Comparison of ENCODE assay signal across 8 cellular contexts in the genomic region with DNA sequence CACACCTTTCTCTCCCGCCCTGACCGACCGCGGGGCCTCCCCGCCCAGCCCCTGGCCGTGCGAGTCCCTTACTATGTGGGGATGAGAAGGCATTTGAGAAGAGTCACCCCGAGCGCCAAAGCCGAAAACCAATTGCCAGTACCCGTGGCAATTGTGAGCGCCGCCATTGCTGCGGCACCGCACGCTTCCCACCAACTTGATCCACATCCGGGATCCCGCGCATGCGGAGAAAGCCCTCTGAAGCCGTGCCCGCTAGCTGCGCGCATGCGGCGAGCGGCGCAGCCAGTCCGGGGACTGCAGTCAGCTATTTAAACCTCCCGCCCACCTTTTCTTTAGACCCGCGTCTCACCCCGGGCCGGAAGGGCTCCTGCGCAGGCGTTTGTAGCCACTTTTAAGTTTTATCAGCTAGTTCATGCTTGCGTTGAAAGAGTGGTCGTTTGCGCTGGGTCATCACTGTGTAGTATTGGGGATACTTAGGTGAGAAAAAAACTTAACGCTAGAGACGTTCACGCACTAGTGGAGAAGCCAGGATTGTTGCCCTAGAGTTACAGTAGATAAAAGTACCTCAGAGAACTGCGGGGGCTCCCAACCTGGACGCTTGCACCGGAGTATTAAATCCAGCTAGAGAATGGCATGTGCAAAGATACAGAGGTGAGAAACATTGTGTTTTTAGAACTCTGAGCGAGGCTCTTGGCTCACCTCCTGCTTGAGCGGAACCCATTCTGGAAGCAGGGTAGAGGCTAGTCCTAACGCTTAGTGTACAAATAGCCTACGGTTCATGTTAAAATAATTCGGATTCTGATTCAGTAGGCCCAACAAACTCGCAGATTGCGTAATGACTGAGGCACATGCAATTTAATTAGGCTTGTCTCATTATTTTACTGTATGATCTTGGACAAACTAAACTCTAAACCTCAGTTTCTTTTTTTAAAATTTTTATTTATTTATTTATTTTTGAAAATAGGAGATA. TPM values are rescaled to one million over a fixed set of nuclear protein-coding genes. Genes with fewer than 3 reads are reported as not detected.
A peak's percentile ranks its signal among the peaks of the same experiment; 100 is the strongest.
DNase-seq lines count a peak whose midpoint lies in the region; ATAC-seq, FAIRE-seq and TF ChIP-seq lines count a peak whose summit lies in the region.

A gene (minus strand): TSS at position 205 of the 970 bp plus-strand sequence. CDS start 38 bp downstream, at position 167.

- peak; percentile 85 for ATAC-seq in GM19043 (IDR thresholded peaks at IDR 0.05; ENCODE audit: low read depth, unreplicated experiment)
- ATAC-seq in HG03378 (IDR thresholded peaks at IDR 0.05; ENCODE audit: unreplicated experiment): peak; percentile 89

- TF ChIP-seq CTCF in AG10803 (conservative IDR thresholded peaks at IDR 0.05; ENCODE audit: low read length) (no peak), kidney (IDR thresholded peaks at IDR 0.05; ENCODE audit: borderline replicate concordance, extremely low read depth, insufficient read depth) (no peak)

- peak within 1 kb of the TSS in 1 of 2 donors; percentile 23 for H3K27ac ChIP-seq in kidney (ENCODE audit: low read depth in 2 of 2, low read length in 2 of 2)

- intact Hi-C loops in kidney (cut with DNase I): no loop called here

- no peaks in the 10 kb centered on the region for H3K36me3 ChIP-seq in kidney (ENCODE audit: control insufficient read depth in 1 of 2, insufficient read depth in 2 of 2, low read length in 2 of 2)

- H3K4me3 ChIP-seq in AG10803 (ENCODE audit: low read length) (peak within 1 kb of the TSS; percentile 94), kidney (ENCODE audit: low read length in 2 of 2) (peak within 1 kb of the TSS; percentile 70 to 95)

- FAIRE-seq in kidney (lab: Jason Lieb, UNC): no peak

- no peaks in the 10 kb centered on the region for H3K9me3 ChIP-seq in kidney (ENCODE audit: control insufficient read depth in 1 of 2, low read length in 2 of 2)

- peaks cover 4 to 6% of the 10 kb centered on the region in 2 donors for H3K4me1 ChIP-seq in kidney (ENCODE audit: control insufficient read depth in 1 of 2, insufficient read depth in 1 of 2, low read depth in 1 of 2, low read length in 2 of 2)

- DNase-seq in AG10803 (ENCODE audit: low read depth): peak; percentile 95
- DNase-seq in NCI-H460 (ENCODE audit: extremely low read depth, low read depth): peak; percentile 84
- peak; percentile 96 for DNase-seq in activated CD4-positive, alpha-beta T cell treated with anti-CD3 and anti-CD28 coated beads for 1 hour
- DNase-seq in cerebellum (ENCODE audit: low spot score): peak; percentile 96
- DNase-seq in kidney: peak; percentile 98
- DNase-seq in stimulated activated CD4-positive, alpha-beta T cell treated with anti-CD3 and anti-CD28 coated beads, Interleukin-15, amount 100 ng/mL, for 48 hours (ENCODE audit: low read depth in 2 of 2): peak; percentile 94 to 95

- H3K9ac ChIP-seq in kidney (ENCODE audit: low read length in 2 of 2): peak within 1 kb of the TSS; percentile 33 to 88

RNA-seq across cellular contexts. Expression of the gene that starts here (rescaled TPM):
- 55.2 and 55.9 TPM in 2 replicates for total RNA-seq in NCI-H460 (2014; rRNA removed; shearing (Covaris generic))
- polyA plus RNA-seq in NCI-H460 (2014; cell fraction: nucleus; rRNA removed): 39.1 and 126 TPM in 2 replicates
- 38.0 TPM for total RNA-seq in cerebellum
- total RNA-seq in kidney: 34.1 TPM
- polyA plus RNA-seq in kidney (ENCODE audit: insufficient read depth, low read depth, low replicate concordance): 49.7 TPM
